ENCODE assay signal across 24 cellular contexts in the genomic region with DNA sequence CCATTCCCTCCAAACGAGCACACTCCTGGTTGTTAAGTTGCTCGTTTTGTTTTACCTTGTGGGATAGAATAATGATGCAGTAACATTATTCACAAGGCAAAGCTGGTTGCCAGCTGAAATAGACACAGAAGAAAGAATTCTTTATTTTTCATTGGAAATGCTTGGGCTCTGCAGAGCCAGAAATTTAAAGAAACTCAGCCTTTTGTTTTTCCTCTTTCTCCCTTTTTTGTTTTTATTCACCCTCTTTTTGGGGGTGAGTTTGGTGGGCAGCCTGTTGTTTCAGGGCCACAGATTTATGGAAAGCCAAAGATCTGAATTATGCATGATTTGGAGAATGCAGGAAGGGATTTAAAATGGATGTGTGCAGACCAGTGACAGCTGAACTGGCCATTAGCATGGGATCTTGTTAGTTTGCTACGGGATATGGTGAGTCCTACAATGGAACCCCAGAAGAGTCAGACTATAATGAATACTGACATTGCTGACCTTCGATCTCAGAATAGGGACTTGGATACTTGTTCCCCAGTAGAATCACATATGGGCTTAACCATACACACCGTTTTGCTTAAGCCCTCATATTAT. TPM values are rescaled to one million over a fixed set of nuclear protein-coding genes. Genes with fewer than 3 reads are reported as not detected.
DNase-seq lines count a peak whose midpoint lies in the region; ATAC-seq, FAIRE-seq and TF ChIP-seq lines count a peak whose summit lies in the region.
"Had no signal": no experiment of that assay in that cellular context is flagged by ENCODE, and none has a peak within 500 bp of the region (broad histone marks: within the 10 kb centered on the region; RNA-seq: fewer than 3 reads in every experiment).

No MANE protein-coding gene starts in this region.

- H3K79me2 ChIP-seq in GM12878 (ENCODE audit: control insufficient read depth, insufficient read depth, low read length) (no peaks in the 10 kb centered on the region), neural progenitor cell (ENCODE audit: low read depth) (no peaks in the 10 kb centered on the region)

- TF ChIP-seq RAD21 in GM12878 (IDR thresholded peaks at IDR 0.05; ENCODE audit: insufficient read depth, low read depth, low read length), result no peak

- H3K9ac ChIP-seq in GM12878 (ENCODE audit: control insufficient read depth, insufficient read depth, low read length) (no peak overlapping the region), neural progenitor cell (no peak overlapping the region)
- H3K9ac ChIP-seq: BLaER1, KMS-11 had no signal

- H3K4me1 Mint-ChIP-seq in glutamatergic neuron (ENCODE audit: low read depth, unreplicated experiment), result peaks cover 4% of the 10 kb centered on the region
- peaks cover 10% of the 10 kb centered on the region for H3K4me1 Mint-ChIP-seq in neural progenitor cell
- H3K4me1 Mint-ChIP-seq: CD4-positive, alpha-beta memory T cell had no signal

- no peak for TF ChIP-seq POLR2A in GM12878 (IDR thresholded peaks at IDR 0.05; ENCODE audit: low read depth, low read length)

- TF ChIP-seq CTCF in GM12878 (IDR thresholded peaks at IDR 0.05 in 2 of 3, conservative IDR thresholded peaks at IDR 0.05 in 1 of 3; ENCODE audit: control insufficient read depth in 2 of 3, extremely low read depth in 1 of 3, insufficient read depth in 1 of 3, low read depth in 3 of 3, low read length in 3 of 3) (no peak), glutamatergic neuron (IDR thresholded peaks at IDR 0.05; ENCODE audit: partially characterized antibody, unreplicated experiment) (no peak), neural progenitor cell (IDR thresholded peaks at IDR 0.05) (no peak)

- TF ChIP-seq EP300 in GM12878 (IDR thresholded peaks at IDR 0.05; ENCODE audit: borderline replicate concordance in 1 of 2, control insufficient read depth in 1 of 2, low read depth in 2 of 2, low read length in 2 of 2), result no peak

- FAIRE-seq in GM12878 (lab: Jason Lieb, UNC), result peak; percentile 7
- FAIRE-seq: A549, GM12892, HTR-8/SVneo had no signal

- H3K27ac ChIP-seq in GM12878 (ENCODE audit: control insufficient read depth, insufficient read depth), result no peak overlapping the region
- H3K27ac ChIP-seq in neural progenitor cell, result no peak overlapping the region
- H3K27ac ChIP-seq: A549, BLaER1, KMS-11, Peyer's patch had no signal

- RAD21 ChIA-PET in GM12878 (lab: Charles Lee; ENCODE audit: unreplicated experiment), result no interaction called here

- H3K4me1 ChIP-seq in GM12878 (ENCODE audit: control insufficient read depth, insufficient read depth, low read length) (no peaks in the 10 kb centered on the region), neural progenitor cell (no peaks in the 10 kb centered on the region)
- H3K4me1 ChIP-seq: A549, BLaER1, Caco-2, Peyer's patch had no signal

- DNase-seq in GM12878 (ENCODE audit: low read depth, low spot score) (no peak), glutamatergic neuron (no peak), neural progenitor cell (ENCODE audit: low spot score) (no peak), superior temporal gyrus (ENCODE audit: extremely low spot score) (peak; percentile 40), NCI-H2227 (lab: John Stamatoyannopoulos, UW; ENCODE audit: unreplicated experiment) (no peak), AG20443 (ENCODE audit: low spot score) (no peak), NCI-H774 (lab: John Stamatoyannopoulos, UW) (no peak)
- DNase-seq: Caco-2; CD4-positive, alpha-beta memory T cell; DMS 273 treated with DMSO at 0.1 percent for 48 hours; DND-41; GOT3; HCEC 1CT; NCI-H1092 treated with DMSO at 0.1 percent for 48 hours; NCI-H146; NCI-H2029; NCI-H226; NCI-H524; Peyer's patch had no signal

- H3K36me3 ChIP-seq in GM12878 (ENCODE audit: control insufficient read depth in 2 of 2, insufficient read depth in 2 of 2, low read length in 1 of 2), result no peaks in the 10 kb centered on the region
- no peaks in the 10 kb centered on the region for H3K36me3 ChIP-seq in neural progenitor cell
- H3K36me3 ChIP-seq: BLaER1, Peyer's patch had no signal

- H3K27me3 ChIP-seq in GM12878 (replicated peaks in 1 of 2; ENCODE audit: control insufficient read depth in 2 of 2, insufficient read depth in 2 of 2, low read length in 1 of 2), result no peaks in the 10 kb centered on the region
- no peaks in the 10 kb centered on the region for H3K27me3 ChIP-seq in neural progenitor cell
- H3K27me3 ChIP-seq: BLaER1, Peyer's patch had no signal

- POLR2A ChIA-PET in GM12878 (lab: Charles Lee), result no interaction called here

- no TSS peak for BruUV-seq in GM12878 (replicated peaks; lab: Mats Ljungman, UMichigan)

- ATAC-seq in GM12878, result no peak

- H3K9me3 ChIP-seq in GM12878 (replicated peaks; ENCODE audit: control insufficient read depth, insufficient read depth, low read length) (no peaks in the 10 kb centered on the region), neural progenitor cell (ENCODE audit: low read depth) (no peaks in the 10 kb centered on the region)
- H3K9me3 ChIP-seq: A549, BLaER1, Caco-2, Peyer's patch had no signal

- H3F3A ChIP-seq in neural progenitor cell (ENCODE audit: low read depth), result no peaks in the 10 kb centered on the region

- peaks cover 2% of the 10 kb centered on the region for H3K27me3 Mint-ChIP-seq in glutamatergic neuron (ENCODE audit: unreplicated experiment)
- H3K27me3 Mint-ChIP-seq in neural progenitor cell (ENCODE audit: insufficient read depth, low read depth), result peaks cover 2% of the 10 kb centered on the region

- no peak overlapping the region for H3K4me3 Mint-ChIP-seq in glutamatergic neuron (ENCODE audit: unreplicated experiment)
- H3K4me3 Mint-ChIP-seq in neural progenitor cell, result no peak overlapping the region
- H3K4me3 Mint-ChIP-seq: CD4-positive, alpha-beta memory T cell had no signal

- CTCF ChIA-PET in GM12878 (lab: Yijun Ruan, JAX), result no interaction called here

- intact Hi-C loops in GM12878 (cut with micrococcal nuclease; ENCODE audit: unreplicated experiment), result no loop called here

- SMC1A ChIA-PET in GM12878 (lab: Charles Lee; ENCODE audit: uncharacterized antibody, unreplicated experiment), result interaction anchor here (1.8 kb wide), 1 partner anchor 12 kb away, joined by 4 read pairs; no protein-coding TSS in a partner anchor

- H3K36me3 Mint-ChIP-seq in glutamatergic neuron (ENCODE audit: unreplicated experiment), result no peaks in the 10 kb centered on the region
- peaks cover 4% of the 10 kb centered on the region for H3K36me3 Mint-ChIP-seq in neural progenitor cell
- H3K36me3 Mint-ChIP-seq: CD4-positive, alpha-beta memory T cell had no signal

- H4K20me1 ChIP-seq in GM12878 (ENCODE audit: control insufficient read depth, insufficient read depth) (no peaks in the 10 kb centered on the region), neural progenitor cell (ENCODE audit: low read depth) (no peaks in the 10 kb centered on the region)
- H4K20me1 ChIP-seq: BLaER1 had no signal

- WGBS in GM12878 (ENCODE audit: insufficient coverage, insufficient replicate concordance, low lambda C conversion rate, missing lambda C conversion rate), result 56% methylated on average over 5 of the region's 5 CpGs

- in situ Hi-C loops in GM12878 (cut with MboI), result no loop called here

- no peaks in the 10 kb centered on the region for H3K9me3 Mint-ChIP-seq in glutamatergic neuron (ENCODE audit: unreplicated experiment)
- peaks cover 5% of the 10 kb centered on the region for H3K9me3 Mint-ChIP-seq in neural progenitor cell
- H3K9me3 Mint-ChIP-seq: CD4-positive, alpha-beta memory T cell had no signal

- H3K27ac Mint-ChIP-seq in glutamatergic neuron (ENCODE audit: unreplicated experiment) (peak overlapping the region; percentile 62), neural progenitor cell (peak overlapping the region; percentile 38)
- H3K27ac Mint-ChIP-seq: CD4-positive, alpha-beta memory T cell had no signal

- H3K4me3 ChIP-seq in GM12878 (no peak overlapping the region), neural progenitor cell (no peak overlapping the region)
- H3K4me3 ChIP-seq: A549, BLaER1, Peyer's patch had no signal

- H2AFZ ChIP-seq in GM12878 (ENCODE audit: control insufficient read depth, low read depth, low read length) (no peak overlapping the region), neural progenitor cell (replicated peaks) (no peak overlapping the region)

- H3K4me2 ChIP-seq in GM12878 (ENCODE audit: control insufficient read depth, insufficient read depth) (no peak overlapping the region), neural progenitor cell (no peak overlapping the region)
- H3K4me2 ChIP-seq: A549, BLaER1, KMS-11 had no signal

RNA-seq across cellular contexts. Expression of a gene that starts 7.6 kb away (rescaled TPM):
- total RNA-seq in GM12878 (2013; cell fraction: nucleolus; rRNA removed), result 148 and 149 TPM in 2 replicates
- 8.9 and 10.7 TPM in 2 replicates for total RNA-seq in GM12878 (2014; rRNA removed)
- 16.6 and 16.8 TPM in 2 replicates for total RNA-seq in GM12878 (2014; rRNA removed; fragmentation: Illumina TruSeq; extraction: Trizol)
- total RNA-seq in GM12878 (2021), result 28.6 and 31.5 TPM in 2 replicates
- 15.5 TPM for polyA plus RNA-seq in GM12878 (2011; ENCODE audit: low read depth)
- 16.0 and 17.6 TPM in 2 replicates for polyA plus RNA-seq in GM12878 (2011; rRNA removed)
- 18.0 and 20.6 TPM in 2 replicates for polyA plus RNA-seq in GM12878 (2011; cell fraction: cytosol; rRNA removed)
- 80.6 and 88.4 TPM in 2 replicates for polyA plus RNA-seq in GM12878 (2011; cell fraction: nucleus; rRNA removed)
- polyA plus RNA-seq in GM12878 (2012), result 16.2 and 24.8 TPM in 2 replicates
- 26.3 and 36.3 TPM in 2 replicates for polyA plus RNA-seq in GM12878 (2014; fragmentation: Illumina TruSeq; extraction: Trizol)
- polyA plus RNA-seq in GM12878 (2014; fragmentation: Nextera tagmentation; extraction: Ambion mirVana), result 10 to 100 TPM in 1 of 2 experiments, 1 to 10 TPM in 1; 8.8 to 13.3 TPM
- polyA plus RNA-seq in GM12878 (2014; rRNA removed), result 18.4 and 20.3 TPM in 2 replicates
- 10 to 100 TPM; 23.4 to 28.5 TPM for polyA plus RNA-seq in GM12878 (2016; fragmentation: Nextera tagmentation; extraction: Ambion mirVana)
- polyA minus RNA-seq in GM12878 (2011; rRNA and poly(A)+ RNA removed), result 39.8 and 40.7 TPM in 2 replicates
- 23.0 and 28.3 TPM in 2 replicates for polyA minus RNA-seq in GM12878 (2011; cell fraction: cytosol; rRNA and poly(A)+ RNA removed)
- 27.8 and 65.8 TPM in 2 replicates for polyA minus RNA-seq in GM12878 (2011; cell fraction: nucleus; rRNA and poly(A)+ RNA removed)
- total RNA-seq in glutamatergic neuron (ENCODE audit: unreplicated experiment), result 80.8 TPM
- total RNA-seq in neural progenitor cell (ENCODE audit: low replicate concordance), result 24.0 and 34.2 TPM in 2 replicates
